Comparison of ENCODE assay signal across 8 cellular contexts in genomic region chr3:141255864-141256263, GRCh38. TPM values are rescaled to one million over a fixed set of nuclear protein-coding genes. Genes with fewer than 3 reads are reported as not detected.
DNase-seq lines count a peak whose midpoint lies in the region; ATAC-seq and TF ChIP-seq lines count a peak whose summit lies in the region.

No MANE protein-coding gene starts in this region.

- H3K4me1 ChIP-seq in Karpas-422 (ENCODE audit: low read length), result no peaks in the 10 kb centered on the region

- H3K79me2 ChIP-seq in Karpas-422 (ENCODE audit: low read length), result no peaks in the 10 kb centered on the region

- no peak overlapping the region for H3K9ac ChIP-seq in Karpas-422 (ENCODE audit: low read length)

- H3K27ac ChIP-seq in Karpas-422 (ENCODE audit: low read length), result no peak overlapping the region

- H3K4me2 ChIP-seq in Karpas-422 (ENCODE audit: low read depth, low read length, poor library complexity, severe bottlenecking), result no peak overlapping the region

- peaks cover 12% of the 10 kb centered on the region for H3K4me1 Mint-ChIP-seq in T-helper 17 cell

- H3K9me2 ChIP-seq in Karpas-422 (replicated peaks; ENCODE audit: insufficient read depth, low read length), result no peaks in the 10 kb centered on the region

- ATAC-seq in T-helper 17 cell, result peak; percentile 92
- ATAC-seq in HG02798 (IDR thresholded peaks at IDR 0.05; ENCODE audit: poor library complexity, unreplicated experiment), result no peak
- ATAC-seq in GM19463 (IDR thresholded peaks at IDR 0.05; ENCODE audit: unreplicated experiment), result no peak
- ATAC-seq in GM21528 (IDR thresholded peaks at IDR 0.05; ENCODE audit: low FRiP score, unreplicated experiment), result no peak

- H3K27me3 ChIP-seq in Karpas-422 (ENCODE audit: low read length), result no peaks in the 10 kb centered on the region

- no peak overlapping the region for H3K4me3 ChIP-seq in fibroblast of the aortic adventitia (ENCODE audit: low read depth, low read length)
- H3K4me3 ChIP-seq in Karpas-422 (ENCODE audit: low read length), result no peak overlapping the region

- H4K20me1 ChIP-seq in Karpas-422 (ENCODE audit: insufficient read depth, low read depth, low read length), result no peaks in the 10 kb centered on the region

- no peak overlapping the region for H3K27ac Mint-ChIP-seq in T-helper 17 cell

- H2AFZ ChIP-seq in Karpas-422 (ENCODE audit: low read length), result no peak overlapping the region

- no peaks in the 10 kb centered on the region for H3K27me3 Mint-ChIP-seq in T-helper 17 cell

- no peaks in the 10 kb centered on the region for H3K9me3 ChIP-seq in T-helper 17 cell (ENCODE audit: control insufficient read depth, low read length, poor library complexity, severe bottlenecking)
- no peaks in the 10 kb centered on the region for H3K9me3 ChIP-seq in Karpas-422 (ENCODE audit: low read length)

- no peaks in the 10 kb centered on the region for H3K36me3 ChIP-seq in Karpas-422 (ENCODE audit: insufficient read depth, low read length)

- no peaks in the 10 kb centered on the region for H3K36me3 Mint-ChIP-seq in T-helper 17 cell (ENCODE audit: low read depth)

- no peak overlapping the region for H3K4me3 Mint-ChIP-seq in T-helper 17 cell

- peak; percentile 38 for TF ChIP-seq CTCF in fibroblast of the aortic adventitia (IDR thresholded peaks at IDR 0.05; ENCODE audit: insufficient read depth, low read length)

- DNase-seq in stimulated activated CD4-positive, alpha-beta T cell treated with anti-CD3 and anti-CD28 coated beads, Interleukin-15, amount 100 ng/mL, for 24 hours, result peak; percentile 56
- DNase-seq in stimulated activated CD4-positive, alpha-beta T cell treated with anti-CD3 and anti-CD28 coated beads, Interleukin-2, amount 100 ng/mL, for 48 hours, result no peak
- DNase-seq in T-helper 17 cell (no peak), fibroblast of the aortic adventitia (ENCODE audit: low read depth) (peak; percentile 35), Karpas-422 (no peak)

RNA-seq across cellular contexts. Expression of gene PXYLP1, which starts 24.2 kb away (rescaled TPM):
- total RNA-seq in T-helper 17 cell, result 1 to 10 TPM; 6.1 to 9.0 TPM
- 5.2 and 9.1 TPM in 2 replicates for total RNA-seq in fibroblast of the aortic adventitia (ENCODE audit: low replicate concordance)
- total RNA-seq in Karpas-422 (2014; rRNA removed; shearing (Covaris generic); ENCODE audit: low replicate concordance), result 1.7 and 4.6 TPM in 2 replicates

Comparison
In these comparisons a context has a peak if more than half of its experiments do, and no peak if none do; other contexts are left out.
1. DNase-seq: peak in stimulated activated CD4-positive, alpha-beta T cell treated with anti-CD3 and anti-CD28 coated beads, Interleukin-15, amount 100 ng/mL, for 24 hours (single experiment) and fibroblast of the aortic adventitia (single experiment); none in stimulated activated CD4-positive, alpha-beta T cell treated with anti-CD3 and anti-CD28 coated beads, Interleukin-2, amount 100 ng/mL, for 48 hours (0 of 2), T-helper 17 cell (0 of 3) and Karpas-422 (single experiment).